In the genomic region with DNA sequence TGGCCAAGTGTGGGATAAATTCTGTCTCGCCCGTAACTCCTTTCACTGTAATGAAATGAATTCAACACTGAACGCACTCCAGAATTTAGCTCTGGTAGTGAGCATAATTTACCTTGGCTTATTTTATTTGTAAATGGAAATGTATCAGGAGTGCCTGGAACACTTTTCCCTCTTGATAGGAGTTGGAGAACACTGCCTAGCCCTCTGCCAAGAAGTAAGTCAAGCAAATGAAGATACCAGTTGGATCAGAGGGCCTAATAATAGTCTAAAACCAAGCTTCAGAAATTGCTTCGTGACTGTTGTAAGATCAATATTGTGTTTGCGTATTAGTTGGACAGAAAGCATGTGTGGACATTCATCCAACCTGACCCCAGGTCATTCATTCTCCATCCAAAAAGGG, we compare ENCODE assay signal across 30 cellular contexts.
"Had no signal": no experiment of that assay in that cellular context is flagged by ENCODE, and none has a peak within 500 bp of the region (broad histone marks: within the 10 kb centered on the region; RNA-seq: fewer than 3 reads in every experiment).

No MANE protein-coding gene starts in this region.

- ATAC-seq: activated CD8-positive, alpha-beta T cell treated with anti-CD3 and anti-CD28 coated beads for 36 hours; activated T-cell treated with anti-CD3 and anti-CD28 coated beads, Interleukin-2, amount 50 U/mL, for 72 hours; activated T-helper 17 cell treated with anti-CD3 and anti-CD28 coated beads, Interleukin-2, amount 50 U/mL, for 72 hours; K562 had no signal

- DNase-seq: activated CD4-positive, alpha-beta T cell treated with anti-CD3 and anti-CD28 coated beads, Interleukin-2, amount 10 ng/mL, durations not matched to agents 24 days and 14 days; activated CD4-positive, alpha-beta T cell treated with anti-CD3 and anti-CD28 coated beads, Interleukin-2, amount 50 U/mL, for 4 hours; activated CD8-positive, alpha-beta T cell treated with anti-CD3 and anti-CD28 coated beads for 36 hours; activated effector memory CD4-positive, alpha-beta T cell treated with anti-CD3 and anti-CD28 coated beads, Interleukin-2, amount 50 U/mL, for 16 hours; activated naive CD4-positive, alpha-beta T cell; activated naive CD8-positive, alpha-beta T cell treated with anti-CD3 and anti-CD28 coated beads, Interleukin-2, amount 10 ng/mL, durations not matched to agents 7 days and 5 days; activated T-cell treated with anti-CD3 and anti-CD28 coated beads, Interleukin-2, amount 50 U/mL, for 1 hour; activated T-cell treated with anti-CD3 and anti-CD28 coated beads, Interleukin-2, amount 50 U/mL, for 72 hours; amygdala; NCI-H1092 treated with DMSO at 0.1 percent for 48 hours; NCI-H1417; NCI-H146; NCI-H187; NCI-H2029 treated with DMSO at 0.1 percent for 48 hours; NCI-H2107; NCI-H2171 treated with DMSO at 0.1 percent for 48 hours; NCI-H2227 treated with DMSO at 0.1 percent for 48 hours; NCI-H524 treated with DMSO at 0.1 percent for 48 hours; NK-92 treated with Interleukin-12 subunit alpha and Interleukin-12 subunit beta, amount 100 ng/mL, for 24 hours; PC-9; SHP77; SJCRH30; T1000; WERI-Rb-1 had no signal

- H3K27ac ChIP-seq: ascending aorta, cardiac muscle cell, PC-9, RWPE1, SJCRH30, SK-N-MC, WERI-Rb-1 had no signal

- H3K4me1 ChIP-seq: SJCRH30 had no signal

- H3K9me3 ChIP-seq: ascending aorta, SJCRH30 had no signal

- H3K36me3 ChIP-seq: cardiac muscle cell had no signal

- H3K4me3 ChIP-seq: ascending aorta, cardiac muscle cell, K562, PC-9, SJCRH30, SK-N-MC had no signal

- H3K27me3 ChIP-seq: ascending aorta, cardiac muscle cell, SJCRH30 had no signal
